Comparison of ENCODE assay signal across 9 cellular contexts in genomic region chr17:9959377-9959981, GRCh38. TPM values are rescaled to one million over a fixed set of nuclear protein-coding genes. Genes with fewer than 3 reads are reported as not detected.
DNase-seq lines count a peak whose midpoint lies in the region; ATAC-seq and TF ChIP-seq lines count a peak whose summit lies in the region.
"Had no signal": no experiment of that assay in that cellular context is flagged by ENCODE, and none has a peak within 500 bp of the region (broad histone marks: within the 10 kb centered on the region; RNA-seq: fewer than 3 reads in every experiment).

No MANE protein-coding gene starts in this region.

- intact Hi-C loops in left ventricle myocardium inferior (cut with micrococcal nuclease): no loop called here

- no peak overlapping the region for H3K27ac Mint-ChIP-seq in activated T-cell treated with anti-CD3 and anti-CD28 coated beads, Interleukin-2, amount 50 U/mL, for 24 hours
- H3K27ac Mint-ChIP-seq: naive thymus-derived CD4-positive, alpha-beta T cell had no signal

- no peaks in the 10 kb centered on the region for H3K4me1 Mint-ChIP-seq in activated T-cell treated with anti-CD3 and anti-CD28 coated beads, Interleukin-2, amount 50 U/mL, for 24 hours (ENCODE audit: low read depth)

- no peaks in the 10 kb centered on the region for H3K79me2 ChIP-seq in DOHH2 (ENCODE audit: control insufficient read depth, low read length)

- no peaks in the 10 kb centered on the region for H4K20me1 ChIP-seq in DOHH2 (ENCODE audit: control insufficient read depth, insufficient read depth, low read depth, low read length)

- no peaks in the 10 kb centered on the region for H3K36me3 ChIP-seq in DOHH2 (ENCODE audit: control insufficient read depth, low read length)
- H3K36me3 ChIP-seq in HUES64 (ENCODE audit: insufficient read depth, low read length): no peaks in the 10 kb centered on the region
- peaks cover 10% of the 10 kb centered on the region for H3K36me3 ChIP-seq in left ventricle myocardium inferior

- H3K4me2 ChIP-seq in DOHH2 (ENCODE audit: low read length): no peak overlapping the region

- no peaks in the 10 kb centered on the region for H3F3A ChIP-seq in DOHH2 (ENCODE audit: control insufficient read depth, insufficient read depth)

- no peaks in the 10 kb centered on the region for H3K9me2 ChIP-seq in DOHH2 (replicated peaks; ENCODE audit: control insufficient read depth, low read length)

- no peaks in the 10 kb centered on the region for H3K4me1 ChIP-seq in DOHH2 (ENCODE audit: control insufficient read depth, low read length)
- peaks cover 12% of the 10 kb centered on the region for H3K4me1 ChIP-seq in HUES64 (ENCODE audit: insufficient read depth, low read length)
- peaks cover 13% of the 10 kb centered on the region for H3K4me1 ChIP-seq in left ventricle myocardium inferior

- H3K27me3 ChIP-seq in DOHH2 (ENCODE audit: control insufficient read depth, low read length): no peaks in the 10 kb centered on the region
- H3K27me3 ChIP-seq in HUES64 (ENCODE audit: insufficient read depth, low read length): no peaks in the 10 kb centered on the region
- H3K27me3 ChIP-seq in left ventricle myocardium inferior (ENCODE audit: low read depth): peaks cover 21% of the 10 kb centered on the region

- H3K9ac ChIP-seq in HUES64 (ENCODE audit: low read depth, low read length): no peak overlapping the region

- ATAC-seq in GM18873 (IDR thresholded peaks at IDR 0.05; ENCODE audit: low FRiP score, unreplicated experiment) (no peak), GM21390 (IDR thresholded peaks at IDR 0.05; ENCODE audit: unreplicated experiment) (no peak)

- H3K9me3 ChIP-seq in DOHH2 (ENCODE audit: control insufficient read depth, insufficient read depth, low read length): no peaks in the 10 kb centered on the region
- no peaks in the 10 kb centered on the region for H3K9me3 ChIP-seq in HUES64 (ENCODE audit: insufficient read depth, low read depth, low read length)
- no peaks in the 10 kb centered on the region for H3K9me3 ChIP-seq in left ventricle myocardium inferior (replicated peaks)

- no peak overlapping the region for H3K4me3 Mint-ChIP-seq in activated T-cell treated with anti-CD3 and anti-CD28 coated beads, Interleukin-2, amount 50 U/mL, for 24 hours
- H3K4me3 Mint-ChIP-seq: naive thymus-derived CD4-positive, alpha-beta T cell had no signal

- H3K27ac ChIP-seq in DOHH2 (ENCODE audit: low read depth, low read length): no peak overlapping the region
- H3K27ac ChIP-seq in HUES64 (ENCODE audit: low read depth, low read length): no peak overlapping the region
- no peak overlapping the region for H3K27ac ChIP-seq in left ventricle myocardium inferior (replicated peaks)

- TF ChIP-seq CTCF in DOHH2 (IDR thresholded peaks at IDR 0.05; ENCODE audit: low read depth, low read length, poor library complexity, severe bottlenecking) (peak; percentile 65), left ventricle myocardium inferior (IDR thresholded peaks at IDR 0.05; ENCODE audit: borderline replicate concordance) (peak; percentile 59)

- H3K27me3 Mint-ChIP-seq in activated T-cell treated with anti-CD3 and anti-CD28 coated beads, Interleukin-2, amount 50 U/mL, for 24 hours: peaks cover 9% of the 10 kb centered on the region

- H3K4me3 ChIP-seq in DOHH2 (ENCODE audit: low read length) (no peak overlapping the region), HUES64 (ENCODE audit: low read length) (peak overlapping the region; percentile 17), left ventricle myocardium inferior (peak overlapping the region; percentile 14)

- H3K9me3 Mint-ChIP-seq in activated T-cell treated with anti-CD3 and anti-CD28 coated beads, Interleukin-2, amount 50 U/mL, for 24 hours: no peaks in the 10 kb centered on the region

- H3K36me3 Mint-ChIP-seq in activated T-cell treated with anti-CD3 and anti-CD28 coated beads, Interleukin-2, amount 50 U/mL, for 24 hours (ENCODE audit: low read depth): no peaks in the 10 kb centered on the region
- H3K36me3 Mint-ChIP-seq: naive thymus-derived CD4-positive, alpha-beta T cell had no signal

- DNase-seq in activated T-cell treated with anti-CD3 and anti-CD28 coated beads, Interleukin-2, amount 50 U/mL, for 24 hours: peak; percentile 48
- DNase-seq in left ventricle myocardium inferior (no peak), DMS79 treated with DMSO at 0.1 percent for 48 hours (lab: John Stamatoyannopoulos, UW) (no peak)
- DNase-seq in stimulated activated CD4-positive, alpha-beta T cell treated with anti-CD3 and anti-CD28 coated beads, Interleukin-1b, Interleukin-23, amount 100 ng/mL, for 48 hours: peak; percentile 28

- WGBS in HUES64: 22% methylated on average over 22 of the region's 22 CpGs

RNA-seq across cellular contexts. Expression of gene RCVRN, which starts 54.4 kb away (rescaled TPM):
- polyA plus RNA-seq in HUES64 (2013, experiment 1 of 2): not detected
- polyA plus RNA-seq in HUES64 (2013, experiment 2 of 2): not detected
- total RNA-seq in left ventricle myocardium inferior: 0.47 TPM
- polyA plus RNA-seq: naive thymus-derived CD4-positive, alpha-beta T cell had no signal

Comparison
In these comparisons a context has a peak if more than half of its experiments do, and no peak if none do; other contexts are left out.
1. DNase-seq: peak in activated T-cell treated with anti-CD3 and anti-CD28 coated beads, Interleukin-2, amount 50 U/mL, for 24 hours (single experiment) and stimulated activated CD4-positive, alpha-beta T cell treated with anti-CD3 and anti-CD28 coated beads, Interleukin-1b, Interleukin-23, amount 100 ng/mL, for 48 hours (single experiment); none in left ventricle myocardium inferior (single experiment) and DMS79 treated with DMSO at 0.1 percent for 48 hours (single experiment).